Comparison of ENCODE assay signal across 1 cellular context in genomic region chr6:160926281-160927276, GRCh38.
TF ChIP-seq lines count a peak whose summit lies in the region.

No MANE protein-coding gene starts in this region.

TF ChIP-seq in H1, 55 proteins besides CTCF, POLR2A, EP300 and RAD21:
- TF ChIP-seq CHD7 (IDR thresholded peaks at IDR 0.05; ENCODE audit: insufficient replicate concordance, low read length) (no peak), MAX (IDR thresholded peaks at IDR 0.05) (no peak), JUND (IDR thresholded peaks at IDR 0.05; ENCODE audit: low read length) (no peak), HDAC6 (IDR thresholded peaks at IDR 0.05; ENCODE audit: low read depth, low read length) (no peak), ATF3 (IDR thresholded peaks at IDR 0.05; ENCODE audit: insufficient read depth, low read depth, low read length) (no peak), ZNF274 (IDR thresholded peaks at IDR 0.05; ENCODE audit: borderline replicate concordance, extremely low read depth, low read length) (no peak), BCL11A (IDR thresholded peaks at IDR 0.05; ENCODE audit: low read depth in 2 of 2, low read length in 2 of 2) (no peak), E2F6 (IDR thresholded peaks at IDR 0.05) (0 out of 2 replicates have a peak, but pooled peaks have one; percentile 15)
